18 cellular contexts compared by ENCODE assay signal in the genomic region with DNA sequence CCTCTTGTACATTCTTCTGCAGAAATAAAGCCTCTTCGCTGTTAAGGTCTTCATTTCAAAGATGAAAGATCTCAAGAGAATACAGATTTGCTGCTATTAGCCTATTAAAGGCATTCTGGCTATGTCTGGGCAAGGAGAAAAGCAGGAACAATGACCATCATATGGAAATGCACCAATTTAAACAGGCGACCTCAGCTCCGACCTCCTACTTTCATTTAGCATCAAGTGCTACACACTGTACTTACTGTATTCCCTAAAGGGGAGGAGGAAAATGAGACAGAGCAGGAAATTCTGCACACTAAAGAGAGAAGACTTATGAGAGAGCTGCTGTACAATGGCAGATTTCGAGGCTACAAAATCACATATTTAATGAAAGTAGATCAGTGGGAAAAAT.
A peak's percentile ranks its signal among the peaks of the same experiment; 100 is the strongest.
DNase-seq lines count a peak whose midpoint lies in the region; ATAC-seq and TF ChIP-seq lines count a peak whose summit lies in the region.
"Had no signal": no experiment of that assay in that cellular context is flagged by ENCODE, and none has a peak within 500 bp of the region (broad histone marks: within the 10 kb centered on the region; RNA-seq: fewer than 3 reads in every experiment).

No MANE protein-coding gene starts in this region.

- TF ChIP-seq CTCF in cardiac muscle cell (IDR thresholded peaks at IDR 0.05; ENCODE audit: low read depth, low read length) (no peak), fibroblast of mammary gland (conservative IDR thresholded peaks at IDR 0.05; ENCODE audit: control insufficient read depth, insufficient read depth, low read depth, low read length) (no peak), uterus (IDR thresholded peaks at IDR 0.05) (no peak)

- no peaks in the 10 kb centered on the region for H3K9me3 ChIP-seq in cardiac muscle cell (ENCODE audit: low read depth)
- H3K9me3 ChIP-seq in uterus = no peaks in the 10 kb centered on the region

- H3K4me1 ChIP-seq in cardiac muscle cell (ENCODE audit: low read depth) = peaks cover 4% of the 10 kb centered on the region
- no peaks in the 10 kb centered on the region for H3K4me1 ChIP-seq in uterus

- H3K27me3 ChIP-seq in cardiac muscle cell = no peaks in the 10 kb centered on the region
- no peaks in the 10 kb centered on the region for H3K27me3 ChIP-seq in uterus

- no peak for TF ChIP-seq POLR2A in uterus (IDR thresholded peaks at IDR 0.05)

- ATAC-seq in sciatic nerve (peak; percentile 38), GM18868 (IDR thresholded peaks at IDR 0.05; ENCODE audit: unreplicated experiment) (no peak)
- ATAC-seq: K562 had no signal

- H3K36me3 ChIP-seq in cardiac muscle cell (peaks cover 8% of the 10 kb centered on the region), uterus (no peaks in the 10 kb centered on the region)

- DNase-seq in cardiac muscle cell (ENCODE audit: low read depth in 1 of 2, low spot score in 1 of 2) = no peak
- no peak for DNase-seq in cardiac septum (ENCODE audit: low spot score)
- peak; percentile 41 for DNase-seq in fibroblast of mammary gland (ENCODE audit: low read depth)
- DNase-seq in sciatic nerve (ENCODE audit: low spot score) = no peak
- no peak for DNase-seq in uterus
- DNase-seq in cerebellum (ENCODE audit: low spot score) = no peak
- DNase-seq in NCI-H2227 treated with DMSO at 0.1 percent for 48 hours (lab: John Stamatoyannopoulos, UW) = no peak
- DNase-seq: 8988T; activated CD4-positive, CD25-positive, alpha-beta regulatory T cell treated with anti-CD3 and anti-CD28 coated beads, Interleukin-2, amount 50 U/mL, for 72 hours; activated naive CD4-positive, alpha-beta T cell treated with anti-CD3 and anti-CD28 coated beads for 36 hours; CD4-positive, alpha-beta memory T cell; cerebellar nuclear complex; NCI-H1436; SHP77; stimulated activated CD4-positive, alpha-beta T cell treated with anti-CD3 and anti-CD28 coated beads, Interleukin-15, amount 100 ng/mL, for 24 hours had no signal

- intact Hi-C loops in cardiac septum (cut with DNase I) (no loop called here), sciatic nerve (cut with DNase I) (no loop called here), uterus (cut with DNase I; ENCODE audit: low total_unique reads) (no loop called here)

- H3K4me3 ChIP-seq in cardiac muscle cell (no peak overlapping the region), fibroblast of mammary gland (ENCODE audit: control insufficient read depth, low read depth, low read length) (no peak overlapping the region), uterus (no peak overlapping the region)
- H3K4me3 ChIP-seq: K562 had no signal

- H3K27ac ChIP-seq in cardiac muscle cell (peak overlapping the region; percentile 25), uterus (peak overlapping the region; percentile 51 to 64)
- H3K27ac ChIP-seq: HL-60 had no signal
